Comparison of ENCODE assay signal across 9 cellular contexts in the genomic region with DNA sequence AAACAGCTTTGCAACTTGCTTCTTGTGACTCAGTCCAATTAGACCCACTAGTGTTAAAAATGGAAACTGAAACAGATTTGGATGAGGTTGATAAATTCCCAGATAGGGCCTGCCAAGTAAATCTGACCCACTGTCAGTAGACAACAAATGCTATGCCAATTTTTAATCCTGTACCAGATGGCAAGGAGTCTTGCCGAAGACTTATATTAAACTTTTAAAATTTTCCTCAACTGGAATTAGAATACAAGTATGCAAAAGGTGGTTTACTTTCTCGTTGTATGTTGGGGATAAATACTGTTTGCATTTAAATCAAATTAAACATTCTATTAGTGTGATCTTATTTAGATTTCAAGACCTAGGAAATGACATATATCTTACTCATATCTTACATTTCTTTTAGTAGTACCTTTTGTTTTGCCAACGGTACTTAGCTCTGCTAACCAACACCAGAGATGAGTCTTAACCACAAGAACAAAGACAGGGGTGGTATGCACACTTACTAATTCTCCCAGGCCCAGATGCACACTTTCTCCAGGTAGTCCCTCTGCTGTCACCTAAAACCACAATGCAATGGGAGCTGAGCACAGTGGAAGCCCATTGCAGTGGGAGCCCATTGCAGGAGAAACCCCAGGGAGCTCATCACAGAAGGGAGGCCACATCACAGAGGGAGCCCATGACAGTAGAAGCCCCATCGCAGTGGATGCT.
DNase-seq lines count a peak whose midpoint lies in the region; ATAC-seq and TF ChIP-seq lines count a peak whose summit lies in the region.
"Had no signal": no experiment of that assay in that cellular context is flagged by ENCODE, and none has a peak within 500 bp of the region (broad histone marks: within the 10 kb centered on the region; RNA-seq: fewer than 3 reads in every experiment).

No MANE protein-coding gene starts in this region.

- H3K79me1 ChIP-seq in IMR-90 (ENCODE audit: low read depth in 1 of 2, low read length in 2 of 2), result peaks cover 18 to 73% of the 10 kb centered on the region in 2 experiments

- peak overlapping the region; percentile 71 for H2AK5ac ChIP-seq in IMR-90 (ENCODE audit: low read depth, low read length)

- peak; percentile 79 for ATAC-seq in activated naive CD8-positive, alpha-beta T cell treated with anti-CD3 and anti-CD28 coated beads, Interleukin-2, amount 50 U/mL, for 24 hours
- no peak for ATAC-seq in IMR-90 (ENCODE audit: low read depth)
- ATAC-seq in HG02970 (IDR thresholded peaks at IDR 0.05; ENCODE audit: low FRiP score, unreplicated experiment), result no peak
- ATAC-seq in HG03025 (IDR thresholded peaks at IDR 0.05; ENCODE audit: low FRiP score, unreplicated experiment), result no peak

- H3K36me3 ChIP-seq in IMR-90 (ENCODE audit: control insufficient read depth, insufficient read depth, low read length) (no peaks in the 10 kb centered on the region), thyroid gland (no peaks in the 10 kb centered on the region)
- H3K36me3 ChIP-seq: right lobe of liver had no signal

- no peak overlapping the region for H3K9ac ChIP-seq in IMR-90 (ENCODE audit: low read depth, low read length)

- no peak overlapping the region for H3K56ac ChIP-seq in IMR-90 (ENCODE audit: extremely low read depth, insufficient read depth, low read length)

- H3K23ac ChIP-seq in IMR-90 (ENCODE audit: low read depth, low read length), result 0 out of 2 replicates have a peak overlapping the region, but pooled peaks have one; percentile 1

- H3K27ac ChIP-seq in IMR-90 (ENCODE audit: insufficient read depth, low read length) (peak overlapping the region; percentile 32), thyroid gland (peak overlapping the region in 2 of 3 donors; percentile 26 to 30)
- H3K27ac ChIP-seq: right lobe of liver had no signal

- no peak overlapping the region for H2AK9ac ChIP-seq in IMR-90 (replicated peaks; ENCODE audit: low read depth, low read length, poor library complexity)

- H2BK120ac ChIP-seq in IMR-90 (ENCODE audit: low read depth, low read length), result peak overlapping the region; percentile 69

- no peak for TF ChIP-seq RAD21 in IMR-90 (IDR thresholded peaks at IDR 0.05; ENCODE audit: low read length)

- H3K4me1 Mint-ChIP-seq in activated naive CD8-positive, alpha-beta T cell treated with anti-CD3 and anti-CD28 coated beads, Interleukin-2, amount 50 U/mL, for 24 hours, result peaks cover 25% of the 10 kb centered on the region
- H3K4me1 Mint-ChIP-seq in activated naive CD8-positive, alpha-beta T cell treated with anti-CD3 and anti-CD28 coated beads for 36 hours, result peaks cover 16% of the 10 kb centered on the region
- H3K4me1 Mint-ChIP-seq in endothelial cell (ENCODE audit: unreplicated experiment), result peaks cover 64% of the 10 kb centered on the region

- DNase-seq in activated naive CD8-positive, alpha-beta T cell treated with anti-CD3 and anti-CD28 coated beads, Interleukin-2, amount 50 U/mL, for 24 hours, result no peak
- DNase-seq in activated naive CD8-positive, alpha-beta T cell treated with anti-CD3 and anti-CD28 coated beads for 36 hours, result no peak
- DNase-seq in IMR-90 (peak; percentile 82), endothelial cell (ENCODE audit: low spot score) (no peak), thyroid gland (no peak), germinal center (ENCODE audit: low spot score) (no peak)
- DNase-seq: right lobe of liver had no signal

- H3K9me3 Mint-ChIP-seq in activated naive CD8-positive, alpha-beta T cell treated with anti-CD3 and anti-CD28 coated beads, Interleukin-2, amount 50 U/mL, for 24 hours, result no peaks in the 10 kb centered on the region
- no peaks in the 10 kb centered on the region for H3K9me3 Mint-ChIP-seq in activated naive CD8-positive, alpha-beta T cell treated with anti-CD3 and anti-CD28 coated beads for 36 hours
- H3K9me3 Mint-ChIP-seq in endothelial cell (ENCODE audit: unreplicated experiment), result no peaks in the 10 kb centered on the region

- H2AFZ ChIP-seq in IMR-90 (replicated peaks; ENCODE audit: low read length, poor library complexity), result no peak overlapping the region

- H3K36me3 Mint-ChIP-seq in activated naive CD8-positive, alpha-beta T cell treated with anti-CD3 and anti-CD28 coated beads, Interleukin-2, amount 50 U/mL, for 24 hours (ENCODE audit: low read depth), result no peaks in the 10 kb centered on the region
- H3K36me3 Mint-ChIP-seq in activated naive CD8-positive, alpha-beta T cell treated with anti-CD3 and anti-CD28 coated beads for 36 hours, result no peaks in the 10 kb centered on the region
- H3K36me3 Mint-ChIP-seq in endothelial cell (ENCODE audit: low read depth, unreplicated experiment), result peaks cover 13% of the 10 kb centered on the region

- peak overlapping the region; percentile 58; the same call in 1 of the 2 replicates for H2BK20ac ChIP-seq in IMR-90 (ENCODE audit: low read depth, low read length)

- no peak overlapping the region for H3K4me3 Mint-ChIP-seq in activated naive CD8-positive, alpha-beta T cell treated with anti-CD3 and anti-CD28 coated beads, Interleukin-2, amount 50 U/mL, for 24 hours
- H3K4me3 Mint-ChIP-seq in activated naive CD8-positive, alpha-beta T cell treated with anti-CD3 and anti-CD28 coated beads for 36 hours, result no peak overlapping the region
- peak overlapping the region; percentile 19 for H3K4me3 Mint-ChIP-seq in endothelial cell (ENCODE audit: unreplicated experiment)

- no peak overlapping the region for H3K27ac Mint-ChIP-seq in activated naive CD8-positive, alpha-beta T cell treated with anti-CD3 and anti-CD28 coated beads, Interleukin-2, amount 50 U/mL, for 24 hours
- no peak overlapping the region for H3K27ac Mint-ChIP-seq in activated naive CD8-positive, alpha-beta T cell treated with anti-CD3 and anti-CD28 coated beads for 36 hours
- no peak overlapping the region for H3K27ac Mint-ChIP-seq in endothelial cell (ENCODE audit: unreplicated experiment)

- dilution Hi-C loops in IMR-90 (cut with HindIII; ENCODE audit: low sequenced_read_pairs, unreplicated experiment), result no loop called here

- peaks cover 24% of the 10 kb centered on the region for H4K20me1 ChIP-seq in IMR-90 (ENCODE audit: insufficient read depth, low read length)

- peaks cover 24% of the 10 kb centered on the region for H3K4me1 ChIP-seq in IMR-90 (ENCODE audit: control insufficient read depth, insufficient read depth, low read length)
- peaks cover 52 to 70% of the 10 kb centered on the region in 2 donors for H3K4me1 ChIP-seq in thyroid gland

- H3K9me3 ChIP-seq in IMR-90 (ENCODE audit: control insufficient read depth, insufficient read depth, low read length), result no peaks in the 10 kb centered on the region
- no peaks in the 10 kb centered on the region for H3K9me3 ChIP-seq in thyroid gland
- H3K9me3 ChIP-seq: right lobe of liver had no signal

- CTCF ChIA-PET in IMR-90 (lab: Yijun Ruan, JAX), result interaction anchor here (0.7 to 1.7 kb wide), 4 partner anchors 9 to 58 kb away, joined by 3 to 4 read pairs (median 4); no protein-coding TSS in a partner anchor

- peak overlapping the region in 1 of 2 experiments; percentile 20; a peak in 3 of 4 replicates for H4K8ac ChIP-seq in IMR-90 (ENCODE audit: low read depth in 2 of 2, low read length in 2 of 2)

- peak overlapping the region; percentile 58 for H3K4ac ChIP-seq in IMR-90 (ENCODE audit: low read depth, low read length)

- H2BK5ac ChIP-seq in IMR-90 (ENCODE audit: low read depth, low read length, poor library complexity, severe bottlenecking), result peak overlapping the region; percentile 22

- no peak for TF ChIP-seq POLR2A in IMR-90 (IDR thresholded peaks at IDR 0.05; ENCODE audit: low read depth, low read length)
- no peak for TF ChIP-seq POLR2A in thyroid gland (IDR thresholded peaks at IDR 0.05)

- no peak overlapping the region; the same call in 1 of the 2 replicates for H4K91ac ChIP-seq in IMR-90 (ENCODE audit: insufficient read depth, low read depth, low read length)

- peak overlapping the region; percentile 14 for H3K18ac ChIP-seq in IMR-90 (ENCODE audit: low read depth, low read length)

- H2BK15ac ChIP-seq in IMR-90 (ENCODE audit: low read depth, low read length), result peak overlapping the region; percentile 68; the same call in 2 of the 3 replicates

- no peaks in the 10 kb centered on the region for H3K27me3 ChIP-seq in IMR-90 (ENCODE audit: control insufficient read depth, insufficient read depth, low read length)
- no peaks in the 10 kb centered on the region for H3K27me3 ChIP-seq in thyroid gland
- H3K27me3 ChIP-seq: right lobe of liver had no signal

- no peak overlapping the region for H3K4me3 ChIP-seq in IMR-90 (ENCODE audit: insufficient read depth, low read depth, low read length)
- H3K4me3 ChIP-seq in thyroid gland (replicated peaks in 1 of 3), result no peak overlapping the region
- H3K4me3 ChIP-seq: right lobe of liver had no signal

- H3K14ac ChIP-seq in IMR-90 (replicated peaks; ENCODE audit: low read depth, low read length), result 0 out of 2 replicates have a peak overlapping the region, but pooled peaks have one; percentile 28

- in situ Hi-C loops in IMR-90 (cut with MboI; ENCODE audit: low sequenced_read_pairs), result no loop called here

- peaks cover 17% of the 10 kb centered on the region for H3K9me1 ChIP-seq in IMR-90 (ENCODE audit: insufficient read depth, low read length)

- no peak overlapping the region for H4K5ac ChIP-seq in IMR-90 (ENCODE audit: low read depth, low read length)

- POLR2A ChIA-PET in IMR-90 (lab: Charles Lee; ENCODE audit: unreplicated experiment), result interaction anchor here (0.5 kb wide), 1 partner anchor 355 kb away, joined by 3 read pairs; no protein-coding TSS in a partner anchor

- H3K27me3 Mint-ChIP-seq in activated naive CD8-positive, alpha-beta T cell treated with anti-CD3 and anti-CD28 coated beads, Interleukin-2, amount 50 U/mL, for 24 hours, result peaks cover 10% of the 10 kb centered on the region
- peaks cover 4% of the 10 kb centered on the region for H3K27me3 Mint-ChIP-seq in activated naive CD8-positive, alpha-beta T cell treated with anti-CD3 and anti-CD28 coated beads for 36 hours
- H3K27me3 Mint-ChIP-seq in endothelial cell (ENCODE audit: unreplicated experiment), result peaks cover 7% of the 10 kb centered on the region

- no TSS peak for BruUV-seq in IMR-90 (replicated peaks; lab: Mats Ljungman, UMichigan)

- peak overlapping the region; percentile 54 for H3K4me2 ChIP-seq in IMR-90 (ENCODE audit: low read depth, low read length)

- TF ChIP-seq CTCF in IMR-90 (conservative IDR thresholded peaks at IDR 0.05; ENCODE audit: low read depth, low read length), result no peak
- TF ChIP-seq CTCF in endothelial cell (IDR thresholded peaks at IDR 0.05; ENCODE audit: unreplicated experiment), result no peak
- no peak for TF ChIP-seq CTCF in thyroid gland (IDR thresholded peaks at IDR 0.05)

- WGBS in IMR-90 (ENCODE audit: extremely low coverage in 2 of 2, insufficient read length in 1 of 2), 2 experiments, result 0% methylated on average over 1 of the region's 4 CpGs; no CpG with 5 or more reads in 1 of the 2 experiments
- 77 to 79% methylated on average over 4 of the region's 4 CpGs for WGBS in thyroid gland, 2 donors

- intact Hi-C loops in IMR-90 (cut with micrococcal nuclease) (loop anchor here (5.0 kb wide), 2 partner anchors 38 to 57 kb away; no protein-coding TSS in a partner anchor), thyroid gland (cut with DNase I) (loop anchor here (10.0 kb wide), 2 partner anchors 45 to 75 kb away; partner anchors contain the start of gene WWTR1)

TF ChIP-seq in IMR-90, 13 proteins besides CTCF, POLR2A, EP300 and RAD21 (continues in another document):
- TF ChIP-seq BHLHE40 (IDR thresholded peaks at IDR 0.05; ENCODE audit: low read depth, low read length) (peak; percentile 24; the same call in 1 of the 2 replicates), MAZ (IDR thresholded peaks at IDR 0.05; ENCODE audit: borderline replicate concordance, low read depth, low read length) (no peak)
